ENCODE assay signal across 20 cellular contexts in genomic region chr6:39797751-39798150, GRCh38. TPM values are rescaled to one million over a fixed set of nuclear protein-coding genes. Genes with fewer than 3 reads are reported as not detected.
A peak's percentile ranks its signal among the peaks of the same experiment; 100 is the strongest.
DNase-seq lines count a peak whose midpoint lies in the region; ATAC-seq, FAIRE-seq and TF ChIP-seq lines count a peak whose summit lies in the region.
"Had no signal": no experiment of that assay in that cellular context is flagged by ENCODE, and none has a peak within 500 bp of the region (broad histone marks: within the 10 kb centered on the region; RNA-seq: fewer than 3 reads in every experiment).

No MANE protein-coding gene starts in this region.

- CTCF ChIA-PET in K562 (lab: Yijun Ruan, JAX; ENCODE audit: low intra/inter-chr PET ratio): no interaction called here
- CTCF ChIA-PET in activated CD8-positive, alpha-beta memory T cell treated with anti-CD3 and anti-CD28 coated beads, Interleukin-2, amount 10 ng/mL, durations not matched to agents 7 days and 5 days (lab: Charles Lee): interaction anchor here (1.0 kb wide), 1 partner anchor 16 kb away, joined by 3 read pairs; no protein-coding TSS in a partner anchor

- H3K27me3 ChIP-seq in K562 (ENCODE audit: control insufficient read depth in 2 of 2, insufficient read depth in 2 of 2, low read length in 2 of 2) (peaks cover 21 to 41% of the 10 kb centered on the region in 2 experiments), dorsolateral prefrontal cortex (peaks cover 0 to 2% (median 0%) of the 10 kb centered on the region in 45 donors), gastroesophageal sphincter (no peaks in the 10 kb centered on the region)

- intact Hi-C loops in K562 (cut with micrococcal nuclease) (no loop called here), dorsolateral prefrontal cortex (cut with DNase I) (loop anchor here (5.0 to 10.0 kb wide), 3 partner anchors 90 to 423 kb away; no protein-coding TSS in a partner anchor)

- H3K4me1 Mint-ChIP-seq in activated CD8-positive, alpha-beta memory T cell treated with anti-CD3 and anti-CD28 coated beads, Interleukin-2, amount 10 ng/mL, durations not matched to agents 7 days and 5 days: no peaks in the 10 kb centered on the region
- H3K4me1 Mint-ChIP-seq: CD4-positive, CD25-positive, alpha-beta regulatory T cell had no signal

- no peaks in the 10 kb centered on the region for H3K79me2 ChIP-seq in K562 (ENCODE audit: control insufficient read depth, insufficient read depth, low read length)

- no peak overlapping the region for H3K27ac Mint-ChIP-seq in activated CD8-positive, alpha-beta memory T cell treated with anti-CD3 and anti-CD28 coated beads, Interleukin-2, amount 10 ng/mL, durations not matched to agents 7 days and 5 days
- H3K27ac Mint-ChIP-seq: CD4-positive, CD25-positive, alpha-beta regulatory T cell; CD8-positive, alpha-beta T cell; HFFc6 had no signal

- H3K36me3 ChIP-seq in K562 (ENCODE audit: control insufficient read depth, insufficient read depth, low read length): no peaks in the 10 kb centered on the region
- no peaks in the 10 kb centered on the region for H3K36me3 ChIP-seq in gastroesophageal sphincter
- H3K36me3 ChIP-seq: HAP-1 had no signal

- H3K9me3 ChIP-seq in K562 (replicated peaks; ENCODE audit: control insufficient read depth, insufficient read depth, low read depth, low read length) (no peaks in the 10 kb centered on the region), gastroesophageal sphincter (no peaks in the 10 kb centered on the region)
- H3K9me3 ChIP-seq: Caco-2, HAP-1 had no signal

- no peak for TF ChIP-seq RAD21 in K562 (CRISPR knock-in tag; conservative IDR thresholded peaks at IDR 0.05 in 1 of 2, IDR thresholded peaks at IDR 0.05 in 1 of 2)

- POLR2A ChIA-PET in K562 (lab: Yijun Ruan, JAX): no interaction called here

- no TSS peak for BruUV-seq in K562 (replicated peaks; lab: Mats Ljungman, UMichigan)

- H2AFZ ChIP-seq in K562 (ENCODE audit: low read depth, low read length): no peak overlapping the region

- no peak for FAIRE-seq in K562 (lab: Jason Lieb, UNC)
- FAIRE-seq: GM12891, GM18507, H54 had no signal

- H3K36me3 Mint-ChIP-seq in activated CD8-positive, alpha-beta memory T cell treated with anti-CD3 and anti-CD28 coated beads, Interleukin-2, amount 10 ng/mL, durations not matched to agents 7 days and 5 days: no peaks in the 10 kb centered on the region
- H3K36me3 Mint-ChIP-seq: CD4-positive, CD25-positive, alpha-beta regulatory T cell; CD8-positive, alpha-beta T cell had no signal

- no peak for TF ChIP-seq POLR2A in K562 (conservative IDR thresholded peaks at IDR 0.05)
- TF ChIP-seq POLR2A in gastroesophageal sphincter (IDR thresholded peaks at IDR 0.05): no peak

- in situ Hi-C loops in K562 (cut with MboI): no loop called here

- H3K9me1 ChIP-seq in K562 (ENCODE audit: control insufficient read depth, insufficient read depth, low read length): no peaks in the 10 kb centered on the region

- H3K9me3 Mint-ChIP-seq in activated CD8-positive, alpha-beta memory T cell treated with anti-CD3 and anti-CD28 coated beads, Interleukin-2, amount 10 ng/mL, durations not matched to agents 7 days and 5 days (ENCODE audit: low read depth): no peaks in the 10 kb centered on the region
- H3K9me3 Mint-ChIP-seq: CD8-positive, alpha-beta T cell; HFFc6 had no signal

- H3K4me3 ChIP-seq in K562: no peak overlapping the region
- H3K4me3 ChIP-seq in dorsolateral prefrontal cortex: peak overlapping the region in 2 of 59 donors; percentile 8 to 11
- no peak overlapping the region for H3K4me3 ChIP-seq in gastroesophageal sphincter
- H3K4me3 ChIP-seq: HAP-1 had no signal

- H3K27me3 Mint-ChIP-seq in activated CD8-positive, alpha-beta memory T cell treated with anti-CD3 and anti-CD28 coated beads, Interleukin-2, amount 10 ng/mL, durations not matched to agents 7 days and 5 days: peaks cover 24% of the 10 kb centered on the region

- 0% methylated on average over 2 of the region's 2 CpGs for WGBS in K562 (ENCODE audit: insufficient coverage, low coverage, missing lambda C conversion rate)
- WGBS in gastroesophageal sphincter (ENCODE audit: low coverage in 1 of 2), 2 donors: 80 to 83% methylated on average over 1 to 2 of the region's 2 CpGs

- no peak overlapping the region for H3K9ac ChIP-seq in K562 (ENCODE audit: insufficient read depth in 1 of 2, low read depth in 2 of 2, low read length in 2 of 2)

- peaks cover 3% of the 10 kb centered on the region; the same call in 1 of the 2 replicates for H4K20me1 ChIP-seq in K562 (replicated peaks; ENCODE audit: control insufficient read depth, insufficient read depth, low read length)

- ATAC-seq in K562: no peak
- ATAC-seq in gastroesophageal sphincter: no peak
- no peak for ATAC-seq in activated CD8-positive, alpha-beta memory T cell treated with anti-CD3 and anti-CD28 coated beads, Interleukin-2, amount 10 ng/mL, durations not matched to agents 7 days and 5 days
- ATAC-seq: CD8-positive, alpha-beta T cell had no signal

- H3K4me2 ChIP-seq in K562 (ENCODE audit: insufficient read depth, low read length): no peak overlapping the region

- no peaks in the 10 kb centered on the region for H3K4me1 ChIP-seq in K562 (replicated peaks in 1 of 2; ENCODE audit: control insufficient read depth in 2 of 2, insufficient read depth in 2 of 2, low read length in 2 of 2)
- H3K4me1 ChIP-seq in gastroesophageal sphincter: peaks cover 17 to 92% (median 39%) of the 10 kb centered on the region in 3 donors
- H3K4me1 ChIP-seq: Caco-2, HAP-1 had no signal

- no peak for TF ChIP-seq CTCF in K562 (IDR thresholded peaks at IDR 0.05 in 2 of 3, conservative IDR thresholded peaks at IDR 0.05 in 1 of 3; ENCODE audit: insufficient read depth in 2 of 3, low read depth in 1 of 3, low read length in 3 of 3)
- TF ChIP-seq CTCF in dorsolateral prefrontal cortex (IDR thresholded peaks at IDR 0.05 in 54 of 56, conservative IDR thresholded peaks at IDR 0.05 in 2 of 56; ENCODE audit: low read depth in 1 of 56, partially characterized antibody in 56 of 56): no peak
- TF ChIP-seq CTCF in gastroesophageal sphincter (IDR thresholded peaks at IDR 0.05): no peak

- H3K4me3 Mint-ChIP-seq in activated CD8-positive, alpha-beta memory T cell treated with anti-CD3 and anti-CD28 coated beads, Interleukin-2, amount 10 ng/mL, durations not matched to agents 7 days and 5 days: no peak overlapping the region
- H3K4me3 Mint-ChIP-seq: CD4-positive, CD25-positive, alpha-beta regulatory T cell; CD8-positive, alpha-beta T cell; HFFc6 had no signal

- H3K27ac ChIP-seq in K562 (ENCODE audit: extremely low read depth, low read depth, low read length) (no peak overlapping the region), dorsolateral prefrontal cortex (peak overlapping the region in 40 of 59 donors; percentile 5 to 98 (median 92)), gastroesophageal sphincter (peak overlapping the region in 3 of 4 donors; percentile 21 to 99 (median 98))

- TF ChIP-seq EP300 in K562 (IDR thresholded peaks at IDR 0.05; ENCODE audit: low read length): no peak
- TF ChIP-seq EP300 in gastroesophageal sphincter (IDR thresholded peaks at IDR 0.05): no peak

- DNase-seq in K562 (ENCODE audit: extremely low read depth in 1 of 4, low spot score in 3 of 4) (no peak), dorsolateral prefrontal cortex (no peak), activated T-cell treated with anti-CD3 and anti-CD28 coated beads for 4 hours (no peak), DMS 273 treated with DMSO at 0.1 percent for 48 hours (lab: John Stamatoyannopoulos, UW) (no peak)
- DNase-seq in activated CD8-positive, alpha-beta memory T cell treated with anti-CD3 and anti-CD28 coated beads, Interleukin-2, amount 10 ng/mL, durations not matched to agents 7 days and 5 days: no peak
- DNase-seq: C1 segment of cervical spinal cord; Caco-2; CD4-positive, CD25-positive, alpha-beta regulatory T cell; CD8-positive, alpha-beta T cell; DMS79; EL; GDM1; GOT3; HFFc6 had no signal

TF ChIP-seq in K562, 482 proteins besides CTCF, POLR2A, EP300 and RAD21 (continues in another document):
- TF ChIP-seq NR4A1 (CRISPR knock-in tag; IDR thresholded peaks at IDR 0.05) (no peak), NR4A1 (tag; IDR thresholded peaks at IDR 0.05) (no peak), GTF2E2 (tag; IDR thresholded peaks at IDR 0.05) (no peak), MAFG (tag; conservative IDR thresholded peaks at IDR 0.05) (no peak)

RNA-seq across cellular contexts. Expression of gene DAAM2, which starts 5.6 kb away (rescaled TPM):
- total RNA-seq in K562 (2011; cell fraction: chromatin; rRNA removed; ENCODE audit: low replicate concordance): not detected in 2 replicates
- not detected in 2 replicates for total RNA-seq in K562 (2011; cell fraction: nucleolus; rRNA removed)
- total RNA-seq in K562 (2011; cell fraction: nucleoplasm; rRNA removed): not detected in 2 replicates
- total RNA-seq in K562 (2014; rRNA removed): not detected in 2 replicates
- total RNA-seq in K562 (2014; rRNA removed; fragmentation: Illumina TruSeq; extraction: Trizol): not detected in 2 replicates
- not detected in 2 replicates for total RNA-seq in K562 (2015; rRNA removed; fragmentation: Illumina TruSeq; extraction: Trizol)
- total RNA-seq in K562 (2021): 0.04 and 0.07 TPM in 2 replicates
- polyA plus RNA-seq in K562 (2011; rRNA removed): not detected in 2 replicates
- not detected in 2 replicates for polyA plus RNA-seq in K562 (2011; cell fraction: cytosol; rRNA removed)
- not detected in 2 replicates for polyA plus RNA-seq in K562 (2011; cell fraction: nucleus; rRNA removed)
- 0.10 and 0.35 TPM in 2 replicates for polyA plus RNA-seq in K562 (2012)
- not detected in 2 replicates for polyA plus RNA-seq in K562 (2014; fragmentation: Illumina TruSeq; extraction: Trizol)
- polyA plus RNA-seq in K562 (2014; fragmentation: Nextera tagmentation; extraction: Ambion mirVana): under 1 TPM in 1 of 2 experiments, not detected in 1; 0.01 TPM
- not detected in 2 replicates for polyA plus RNA-seq in K562 (2014; rRNA removed)
- polyA minus RNA-seq in K562 (2011; rRNA and poly(A)+ RNA removed): not detected in 2 replicates
- polyA minus RNA-seq in K562 (2011; cell fraction: cytosol; rRNA and poly(A)+ RNA removed): not detected in 2 replicates
- polyA minus RNA-seq in K562 (2011; cell fraction: nucleus; rRNA and poly(A)+ RNA removed): not detected in 2 replicates
- total RNA-seq in dorsolateral prefrontal cortex: 100 to 1,000 TPM in 95 of 120 experiments, 10 to 100 TPM in 25; 43.8 to 450 (median 152) TPM
- 100 to 1,000 TPM; 200 to 373 (median 270) TPM for total RNA-seq in gastroesophageal sphincter
- not detected for total RNA-seq in activated CD8-positive, alpha-beta memory T cell treated with anti-CD3 and anti-CD28 coated beads, Interleukin-2, amount 10 ng/mL, durations not matched to agents 7 days and 5 days
- total RNA-seq: A172; Caco-2; CD4-positive, CD25-positive, alpha-beta regulatory T cell; CD8-positive, alpha-beta T cell had no signal
- polyA plus RNA-seq: CD4-positive, CD25-positive, alpha-beta regulatory T cell had no signal

Comparison
In these comparisons a context has a peak if more than half of its experiments do, and no peak if none do; other contexts are left out.
1. RNA of gene DAAM2, which starts 5.6 kb away (total RNA-seq): 200 to 373 TPM in gastroesophageal sphincter and 43.8 to 450 TPM in dorsolateral prefrontal cortex; 0.04 to 0.07 TPM in K562 and not detected in activated CD8-positive, alpha-beta memory T cell treated with anti-CD3 and anti-CD28 coated beads, Interleukin-2, amount 10 ng/mL, durations not matched to agents 7 days and 5 days; every median in the first group is over 10 times any median in the second.